In genomic region chr1:65882091-65882490, GRCh38 we compare ENCODE assay signal across 32 cellular contexts.
"Had no signal": no experiment of that assay in that cellular context is flagged by ENCODE, and none has a peak within 500 bp of the region (broad histone marks: within the 10 kb centered on the region; RNA-seq: fewer than 3 reads in every experiment).

No MANE protein-coding gene starts in this region.

- H3K4me1 ChIP-seq: adrenal gland, gastroesophageal sphincter, uterus had no signal

- H3K27me3 ChIP-seq: adrenal gland, dorsolateral prefrontal cortex, gastroesophageal sphincter, neutrophil, ovary, uterus had no signal

- ATAC-seq: gastroesophageal sphincter; left cardiac atrium; left ventricle myocardium superior; sciatic nerve; stimulated activated naive CD8-positive, alpha-beta T cell treated with anti-CD3 and anti-CD28 coated beads, Interleukin-15, Interleukin-2, amounts not matched to agents 100 U/mL and 50 U/mL, for 24 hours had no signal

- H3K9me3 ChIP-seq: adrenal gland, neutrophil, ovary, uterus had no signal

- FAIRE-seq: keratinocyte, TTC549 had no signal

- DNase-seq: activated CD4-positive, alpha-beta T cell treated with anti-CD3 and anti-CD28 coated beads for 48 hours; activated CD4-positive, alpha-beta T cell treated with anti-CD3 and anti-CD28 coated beads, Interleukin-2, amount 50 U/mL, for 48 hours; activated CD8-positive, alpha-beta memory T cell treated with anti-CD3 and anti-CD28 coated beads for 24 hours; activated effector memory CD4-positive, alpha-beta T cell treated with anti-CD3 and anti-CD28 coated beads, Interleukin-2, amount 50 U/mL, for 16 hours; activated naive CD4-positive, alpha-beta T cell treated with anti-CD3 and anti-CD28 coated beads for 36 hours; activated naive CD8-positive, alpha-beta T cell treated with anti-CD3 and anti-CD28 coated beads for 36 hours; activated T-cell treated with anti-CD3 and anti-CD28 coated beads, Interleukin-2, amount 50 U/mL, for 1 hour; adrenal gland; aorta; dorsolateral prefrontal cortex; effector memory CD4-positive, alpha-beta T cell; hippocampal formation; left cardiac atrium; left ventricle myocardium superior; naive B cell; nephron progenitor cell; ovary; stimulated activated CD4-positive, alpha-beta T cell treated with anti-CD3 and anti-CD28 coated beads, Interleukin-12 subunit alpha, Interleukin-12 subunit beta, amount 100 ng/mL, for 4 hours; stimulated activated CD4-positive, alpha-beta T cell treated with anti-CD3 and anti-CD28 coated beads, Interleukin-4, amount 100 ng/mL, for 1 hour; stimulated activated naive CD8-positive, alpha-beta T cell treated with anti-CD3 and anti-CD28 coated beads, Interleukin-15, Interleukin-2, amounts not matched to agents 100 U/mL and 50 U/mL, for 24 hours; T-helper 9 cell; trophoblast cell; uterus had no signal

- H3K27ac ChIP-seq: adrenal gland, coronary artery, dorsolateral prefrontal cortex, gastroesophageal sphincter, neutrophil, ovary, skin epidermis, thoracic aorta, uterus, VCaP had no signal

- H3K36me3 ChIP-seq: adrenal gland, gastroesophageal sphincter, neutrophil, ovary, thoracic aorta, uterus had no signal

- H3K4me3 ChIP-seq: adrenal gland, coronary artery, dorsolateral prefrontal cortex, gastroesophageal sphincter, ovary, skin epidermis, thoracic aorta, uterus had no signal
